Comparison of ENCODE assay signal across 8 cellular contexts in the genomic region with DNA sequence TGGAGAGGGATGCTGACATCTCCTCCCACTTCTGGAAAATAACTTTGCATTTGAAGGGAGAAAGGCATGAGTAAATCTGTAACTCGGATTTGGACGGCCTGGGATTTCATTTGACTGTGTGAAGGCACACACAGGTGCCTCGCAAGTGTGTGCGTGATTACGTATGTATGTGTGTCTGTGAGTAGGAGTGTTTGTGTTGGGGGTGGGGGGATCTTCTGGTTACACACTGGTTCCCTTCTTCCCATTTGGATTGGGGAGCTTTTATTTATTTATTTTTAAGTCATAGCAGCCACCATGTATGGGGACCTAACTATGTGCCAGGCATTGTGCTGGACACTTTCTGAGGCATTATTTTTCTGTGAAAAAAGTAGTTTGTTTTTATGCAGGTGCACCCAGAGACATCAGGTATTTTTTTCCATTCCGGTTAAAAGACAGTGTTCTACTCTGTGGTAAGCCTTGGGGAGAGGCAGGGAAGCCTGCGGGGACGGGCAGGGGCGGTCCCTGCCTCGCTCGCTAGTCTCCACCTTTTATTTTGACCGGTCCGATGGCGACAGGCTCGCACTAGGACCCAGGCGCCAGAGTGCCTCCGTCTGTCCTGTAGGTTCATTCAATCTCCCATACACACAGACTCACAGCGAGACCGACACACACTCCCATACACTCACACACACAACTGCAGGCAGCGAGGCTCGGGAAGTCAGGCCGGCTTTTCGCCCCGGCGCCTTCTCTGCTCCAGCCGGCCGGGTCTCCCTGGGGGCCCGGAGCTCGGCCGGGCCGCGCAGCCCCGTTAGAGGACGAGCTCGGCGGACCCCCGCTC. TPM values are rescaled to one million over a fixed set of nuclear protein-coding genes. Genes with fewer than 3 reads are reported as not detected.
DNase-seq lines count a peak whose midpoint lies in the region; ATAC-seq and TF ChIP-seq lines count a peak whose summit lies in the region.

A gene (plus strand): TSS at position 618 of the 817 bp plus-strand sequence. CDS start 204 bp downstream, outside the sequence.

- H3K4me1 Mint-ChIP-seq in T-helper 2 cell treated with Interferon-gamma antibody and Interleukin-4, amounts not matched to agents 5 μg/mL and 100 μg/mL, for 36 hours (ENCODE audit: low read depth), result peaks cover 32% of the 10 kb centered on the region

- H3K9me3 ChIP-seq in MM.1S (replicated peaks; ENCODE audit: insufficient read depth, low read length) (no peaks in the 10 kb centered on the region), gastrocnemius medialis (no peaks in the 10 kb centered on the region)

- peak within 1 kb of the TSS; percentile 68 for H3K9ac ChIP-seq in MM.1S (ENCODE audit: low read length)

- H3F3A ChIP-seq in MM.1S (ENCODE audit: insufficient read depth, low read length), result peaks cover 32% of the 10 kb centered on the region

- H3K4me3 ChIP-seq in MM.1S (ENCODE audit: low read length) (peak within 1 kb of the TSS; percentile 71), gastrocnemius medialis (peak within 1 kb of the TSS; percentile 76 to 94 (median 84))

- H3K4me1 ChIP-seq in MM.1S (ENCODE audit: low read length) (peaks cover 10% of the 10 kb centered on the region; the same call in 1 of the 2 replicates), gastrocnemius medialis (peaks cover 6 to 17% of the 10 kb centered on the region in 2 donors)

- H3K27ac ChIP-seq in MM.1S (ENCODE audit: low read length), result peak within 1 kb of the TSS; percentile 52; the same call in 1 of the 2 replicates
- peak within 1 kb of the TSS; percentile 89 to 98 (median 98) for H3K27ac ChIP-seq in gastrocnemius medialis

- intact Hi-C loops in gastrocnemius medialis (cut with DNase I; ENCODE audit: low total_unique reads), result loop anchor here (1.0 to 5.0 kb wide), 3 partner anchors 72 to 315 kb away; a partner anchor contains a TSS

- peaks cover 49% of the 10 kb centered on the region for H3K27me3 Mint-ChIP-seq in T-helper 2 cell treated with Interferon-gamma antibody and Interleukin-4, amounts not matched to agents 5 μg/mL and 100 μg/mL, for 36 hours (ENCODE audit: low read depth)

- peak; percentile 38 to 66 for TF ChIP-seq POLR2A in gastrocnemius medialis (IDR thresholded peaks at IDR 0.05)

- ATAC-seq in HG02588 (IDR thresholded peaks at IDR 0.05; ENCODE audit: unreplicated experiment), result peak; percentile 46
- peak in 1 of 2 donors; percentile 18 for ATAC-seq in gastrocnemius medialis

- TF ChIP-seq CTCF in MM.1S (IDR thresholded peaks at IDR 0.05; ENCODE audit: low read length) (no peak), gastrocnemius medialis (IDR thresholded peaks at IDR 0.05 in 4 of 5, conservative IDR thresholded peaks at IDR 0.05 in 1 of 5) (no peak)

- H3K36me3 ChIP-seq in MM.1S (replicated peaks; ENCODE audit: insufficient read depth, low read length) (no peaks in the 10 kb centered on the region), gastrocnemius medialis (no peaks in the 10 kb centered on the region)

- DNase-seq in activated T-cell treated with anti-CD3 and anti-CD28 coated beads for 48 hours (ENCODE audit: low read depth) (peak; percentile 36), activated T-cell treated with anti-CD3 and anti-CD28 coated beads for 4 hours (no peak), MM.1S (peak; percentile 88), iPS-NIHi7 (ENCODE audit: extremely low spot score) (peak; percentile 80), gastrocnemius medialis (peak; percentile 46 to 55)
- DNase-seq in T-helper 2 cell treated with Interferon-gamma antibody and Interleukin-4, amounts not matched to agents 5 μg/mL and 100 μg/mL, for 36 hours (ENCODE audit: low spot score), result peak; percentile 51
- DNase-seq in central memory CD4-positive, alpha-beta T cell, result peak; percentile 31

- in situ Hi-C loops in gastrocnemius medialis (cut with MboI; ENCODE audit: low sequenced_read_pairs in 4 of 4), result no loop called here

- H3K4me3 Mint-ChIP-seq in T-helper 2 cell treated with Interferon-gamma antibody and Interleukin-4, amounts not matched to agents 5 μg/mL and 100 μg/mL, for 36 hours, result peak within 1 kb of the TSS; percentile 96

- H4K20me1 ChIP-seq in MM.1S (ENCODE audit: insufficient read depth, low read length), result no peaks in the 10 kb centered on the region

- peak within 1 kb of the TSS; percentile 92 for H3K27ac Mint-ChIP-seq in T-helper 2 cell treated with Interferon-gamma antibody and Interleukin-4, amounts not matched to agents 5 μg/mL and 100 μg/mL, for 36 hours

- no peaks in the 10 kb centered on the region for H3K9me2 ChIP-seq in MM.1S (replicated peaks; ENCODE audit: insufficient read depth, low read length)

- peak within 1 kb of the TSS; percentile 79 for H3K4me2 ChIP-seq in MM.1S (ENCODE audit: low read depth, low read length)

- H3K36me3 Mint-ChIP-seq in T-helper 2 cell treated with Interferon-gamma antibody and Interleukin-4, amounts not matched to agents 5 μg/mL and 100 μg/mL, for 36 hours (ENCODE audit: low read depth), result no peaks in the 10 kb centered on the region

- H3K27me3 ChIP-seq in MM.1S (replicated peaks; ENCODE audit: insufficient read depth, low read length) (no peaks in the 10 kb centered on the region), gastrocnemius medialis (no peaks in the 10 kb centered on the region)

- H3K79me2 ChIP-seq in MM.1S (ENCODE audit: low read length), result peaks cover 5% of the 10 kb centered on the region

- peak within 1 kb of the TSS; percentile 75 for H2AFZ ChIP-seq in MM.1S (ENCODE audit: low read length)

- H3K9me3 Mint-ChIP-seq in T-helper 2 cell treated with Interferon-gamma antibody and Interleukin-4, amounts not matched to agents 5 μg/mL and 100 μg/mL, for 36 hours, result no peaks in the 10 kb centered on the region

RNA-seq across cellular contexts. Expression of the gene that starts here (rescaled TPM):
- 10 to 100 TPM; 35.9 to 67.8 (median 53.9) TPM for total RNA-seq in gastrocnemius medialis
